Comparison of ENCODE assay signal across 25 cellular contexts in genomic region chr15:64023215-64023614, GRCh38. TPM values are rescaled to one million over a fixed set of nuclear protein-coding genes. Genes with fewer than 3 reads are reported as not detected.
DNase-seq lines count a peak whose midpoint lies in the region; ATAC-seq and TF ChIP-seq lines count a peak whose summit lies in the region.
"Had no signal": no experiment of that assay in that cellular context is flagged by ENCODE, and none has a peak within 500 bp of the region (broad histone marks: within the 10 kb centered on the region; RNA-seq: fewer than 3 reads in every experiment).

No MANE protein-coding gene starts in this region.

- no peak for TF ChIP-seq CTCF in colonic mucosa (IDR thresholded peaks at IDR 0.05)
- TF ChIP-seq CTCF in neutrophil (IDR thresholded peaks at IDR 0.05), result no peak
- no peak for TF ChIP-seq CTCF in transverse colon (IDR thresholded peaks at IDR 0.05)
- TF ChIP-seq CTCF in lower leg skin (IDR thresholded peaks at IDR 0.05), result no peak
- TF ChIP-seq CTCF in prostate gland (IDR thresholded peaks at IDR 0.05), result no peak
- TF ChIP-seq CTCF in WTC11 (IDR thresholded peaks at IDR 0.05), result no peak

- no peak for DNase-seq in right cardiac atrium
- DNase-seq in left cardiac atrium, result no peak
- DNase-seq in colonic mucosa, result peak; percentile 84
- peak; percentile 84 for DNase-seq in transverse colon
- no peak for DNase-seq in lower leg skin (ENCODE audit: low spot score in 2 of 2)
- no peak for DNase-seq in prostate gland (ENCODE audit: low spot score)
- DNase-seq in WTC11 (ENCODE audit: low spot score), result no peak
- DNase-seq: DMS53, EL, GF-D8, HFFc6, MM.1S, NCI-H1048, NCI-H1417 treated with DMSO at 0.1 percent for 48 hours, NCI-H187 treated with DMSO at 0.1 percent for 48 hours, NCI-H2107, NCI-H2227 treated with DMSO at 0.1 percent for 48 hours, NCI-H510A, OCI-M1 had no signal

- no peaks in the 10 kb centered on the region for H3K27me3 Mint-ChIP-seq in WTC11 (ENCODE audit: low read depth)
- H3K27me3 Mint-ChIP-seq: B cell had no signal

- intact Hi-C loops in right cardiac atrium (cut with DNase I), result no loop called here
- intact Hi-C loops in left cardiac atrium (cut with DNase I), result no loop called here
- intact Hi-C loops in colonic mucosa (cut with DNase I), result no loop called here
- intact Hi-C loops in transverse colon (cut with DNase I; ENCODE audit: low total_unique reads), result no loop called here
- intact Hi-C loops in lower leg skin (cut with DNase I; ENCODE audit: low total_unique reads), result no loop called here
- intact Hi-C loops in prostate gland (cut with DNase I), result no loop called here

- ATAC-seq in right cardiac atrium (no peak), left cardiac atrium (no peak), WTC11 (no peak)
- ATAC-seq: A549, Right ventricle myocardium inferior had no signal

- H3K36me3 Mint-ChIP-seq in WTC11, result no peaks in the 10 kb centered on the region

- H3K4me3 Mint-ChIP-seq in WTC11, result no peak overlapping the region
- H3K4me3 Mint-ChIP-seq: B cell, CD14-positive monocyte, HFFc6 had no signal

- H3K27ac ChIP-seq in right cardiac atrium (ENCODE audit: low read length) (peak overlapping the region; percentile 77), colonic mucosa (peak overlapping the region; percentile 59), neutrophil (peak overlapping the region; percentile 84), transverse colon (peak overlapping the region; percentile 59 to 75 (median 68)), prostate gland (no peak overlapping the region)
- H3K27ac ChIP-seq: A549, SJSA1 had no signal

- peak overlapping the region in 1 of 2 donors; percentile 55 for H3K9ac ChIP-seq in colonic mucosa (ENCODE audit: low read depth in 2 of 2, low read length in 2 of 2)

- CTCF ChIA-PET in WTC11 (lab: Charles Lee), result interaction anchor here (2.3 to 3.3 kb wide), 2 partner anchors 23 to 78 kb away, joined by 6 to 15 read pairs; partner anchors contain the start of gene DAPK2

- WGBS in right cardiac atrium, result 77% methylated on average over 2 of the region's 2 CpGs
- WGBS in transverse colon (ENCODE audit: low coverage in 1 of 2), 2 donors, result 54 to 63% methylated on average over 2 of the region's 2 CpGs
- WGBS in lower leg skin, 2 donors, result 65 to 69% methylated on average over 2 of the region's 2 CpGs
- 70% methylated on average over 2 of the region's 2 CpGs for WGBS in prostate gland

- in situ Hi-C loops in transverse colon (cut with MboI; ENCODE audit: low pct_ligation_motif_present in 1 of 4, low pct_unique_long_range_greater_than_20kb in 1 of 4, low sequenced_read_pairs in 3 of 4), result no loop called here

- H3K4me1 Mint-ChIP-seq in WTC11, result peaks cover 16% of the 10 kb centered on the region

- H3K36me3 ChIP-seq in colonic mucosa (no peaks in the 10 kb centered on the region), neutrophil (peaks cover 41% of the 10 kb centered on the region), transverse colon (no peaks in the 10 kb centered on the region), prostate gland (no peaks in the 10 kb centered on the region)
- H3K36me3 ChIP-seq: SJSA1 had no signal

- H3K27me3 ChIP-seq in right cardiac atrium (ENCODE audit: control insufficient read depth, insufficient read depth) (no peaks in the 10 kb centered on the region), colonic mucosa (no peaks in the 10 kb centered on the region), neutrophil (no peaks in the 10 kb centered on the region), transverse colon (no peaks in the 10 kb centered on the region), prostate gland (replicated peaks; ENCODE audit: insufficient read depth) (no peaks in the 10 kb centered on the region)
- H3K27me3 ChIP-seq: SJSA1 had no signal

- H3K9me3 ChIP-seq in right cardiac atrium (ENCODE audit: control insufficient read depth, low read length), result no peaks in the 10 kb centered on the region
- H3K9me3 ChIP-seq in colonic mucosa, result no peaks in the 10 kb centered on the region
- H3K9me3 ChIP-seq in neutrophil, result no peaks in the 10 kb centered on the region
- H3K9me3 ChIP-seq in transverse colon, result no peaks in the 10 kb centered on the region
- H3K9me3 ChIP-seq in prostate gland, result no peaks in the 10 kb centered on the region
- H3K9me3 ChIP-seq: A549, SJSA1 had no signal

- H3K4me3 ChIP-seq in right cardiac atrium (ENCODE audit: low read length) (no peak overlapping the region), colonic mucosa (no peak overlapping the region), neutrophil (ENCODE audit: low read depth in 1 of 2, low read length in 1 of 2) (no peak overlapping the region), transverse colon (no peak overlapping the region), lower leg skin (ENCODE audit: low read depth, poor library complexity, severe bottlenecking) (no peak overlapping the region), prostate gland (no peak overlapping the region)
- H3K4me3 ChIP-seq: A549, SJSA1 had no signal

- POLR2A ChIA-PET in WTC11 (lab: Charles Lee), result no interaction called here

- H3K9me3 Mint-ChIP-seq in WTC11, result peaks cover 3% of the 10 kb centered on the region; the same call in 1 of the 2 replicates

- peak; percentile 46 for TF ChIP-seq EP300 in transverse colon (IDR thresholded peaks at IDR 0.05; ENCODE audit: low read depth)

- H3K27ac Mint-ChIP-seq in WTC11, result no peak overlapping the region
- H3K27ac Mint-ChIP-seq: B cell, HFFc6 had no signal

- H3K4me1 ChIP-seq in right cardiac atrium (ENCODE audit: control insufficient read depth, insufficient read depth, low read length) (peaks cover 10% of the 10 kb centered on the region), colonic mucosa (peaks cover 9% of the 10 kb centered on the region), neutrophil (ENCODE audit: control insufficient read depth in 1 of 2, insufficient read depth in 1 of 2, low read depth in 1 of 2, low read length in 1 of 2) (peaks cover 36 to 59% of the 10 kb centered on the region in 2 experiments), transverse colon (peaks cover 13 to 68% (median 39%) of the 10 kb centered on the region in 4 donors), prostate gland (replicated peaks) (peaks cover under 1% of the 10 kb centered on the region)
- H3K4me1 ChIP-seq: SJSA1 had no signal

- TF ChIP-seq POLR2A in transverse colon (IDR thresholded peaks at IDR 0.05) (peak; percentile 36), lower leg skin (IDR thresholded peaks at IDR 0.05) (no peak), prostate gland (IDR thresholded peaks at IDR 0.05) (no peak)

TF ChIP-seq in WTC11, 78 proteins besides CTCF, POLR2A, EP300 and RAD21:
- TF ChIP-seq, protein P1, sequence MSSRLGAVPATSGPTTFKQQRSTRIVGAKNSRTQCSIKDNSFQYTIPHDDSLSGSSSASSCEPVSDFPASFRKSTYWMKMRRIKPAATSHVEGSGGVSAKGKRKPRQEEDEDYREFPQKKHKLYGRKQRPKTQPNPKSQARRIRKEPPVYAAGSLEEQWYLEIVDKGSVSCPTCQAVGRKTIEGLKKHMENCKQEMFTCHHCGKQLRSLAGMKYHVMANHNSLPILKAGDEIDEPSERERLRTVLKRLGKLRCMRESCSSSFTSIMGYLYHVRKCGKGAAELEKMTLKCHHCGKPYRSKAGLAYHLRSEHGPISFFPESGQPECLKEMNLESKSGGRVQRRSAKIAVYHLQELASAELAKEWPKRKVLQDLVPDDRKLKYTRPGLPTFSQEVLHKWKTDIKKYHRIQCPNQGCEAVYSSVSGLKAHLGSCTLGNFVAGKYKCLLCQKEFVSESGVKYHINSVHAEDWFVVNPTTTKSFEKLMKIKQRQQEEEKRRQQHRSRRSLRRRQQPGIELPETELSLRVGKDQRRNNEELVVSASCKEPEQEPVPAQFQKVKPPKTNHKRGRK (CRISPR knock-in tag; IDR thresholded peaks at IDR 0.05; ENCODE audit: borderline replicate concordance), result no peak
- TF ChIP-seq, protein P2, sequence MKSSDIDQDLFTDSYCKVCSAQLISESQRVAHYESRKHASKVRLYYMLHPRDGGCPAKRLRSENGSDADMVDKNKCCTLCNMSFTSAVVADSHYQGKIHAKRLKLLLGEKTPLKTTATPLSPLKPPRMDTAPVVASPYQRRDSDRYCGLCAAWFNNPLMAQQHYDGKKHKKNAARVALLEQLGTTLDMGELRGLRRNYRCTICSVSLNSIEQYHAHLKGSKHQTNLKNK (CRISPR knock-in tag; IDR thresholded peaks at IDR 0.05), result no peak
- TF ChIP-seq ZNF138 (CRISPR knock-in tag; conservative IDR thresholded peaks at IDR 0.05) (no peak), NFYB (CRISPR knock-in tag; conservative IDR thresholded peaks at IDR 0.05; ENCODE audit: low read depth) (no peak)
TF ChIP-seq in WTC11: peak in this region for 0.

RNA-seq across cellular contexts. Expression of gene DAPK2, which starts 23.1 kb away (rescaled TPM):
- total RNA-seq in right cardiac atrium (10 to 100 TPM; 83.5 to 95.1 (median 88.1) TPM), left cardiac atrium (10 to 100 TPM; 72.5 to 94.9 TPM), colonic mucosa (10 to 100 TPM; 23.7 to 26.5 TPM), transverse colon (100 to 1,000 TPM in 3 of 4 donors, 10 to 100 TPM in 1; 45.1 to 244 (median 107) TPM), lower leg skin (10 to 100 TPM; 10.9 to 27.5 (median 13.3) TPM), prostate gland (10 to 100 TPM; 13.8 to 40.4 TPM), WTC11 (2021) (1.0 to 2.3 TPM (median 1.5 TPM) in 3 replicates)
- 48.8 TPM for polyA plus RNA-seq in right cardiac atrium

Comparison
In these comparisons a context has a peak if more than half of its experiments do, and no peak if none do; other contexts are left out.
1. DNase-seq: peak in colonic mucosa (single experiment) and transverse colon (single experiment); none in right cardiac atrium (0 of 3), left cardiac atrium (single experiment), lower leg skin (0 of 2), prostate gland (single experiment) and WTC11 (single experiment).
2. H3K27ac ChIP-seq: peak in right cardiac atrium (single experiment), colonic mucosa (single experiment), neutrophil (single experiment) and transverse colon (4 of 4); none in prostate gland (0 of 2).